1 cellular context compared by ENCODE assay signal in genomic region chr16:24539295-24539849, GRCh38.
TF ChIP-seq lines count a peak whose summit lies in the region.

TSS of gene RBBP6 (plus strand) at chr16:24539566. CDS start at chr16:24540627, 1,061 bp downstream.

TF ChIP-seq in HEK293, 187 proteins besides CTCF, POLR2A, EP300 and RAD21 (continued from another document):
- TF ChIP-seq ZNF768 (tag by site-specific recombination; IDR thresholded peaks at IDR 0.05) (no peak), ZNF341 (tag by site-specific recombination; IDR thresholded peaks at IDR 0.05; ENCODE audit: low read depth) (peak; percentile 60), ZNF292 (tag by site-specific recombination; IDR thresholded peaks at IDR 0.05; ENCODE audit: borderline replicate concordance, low read depth) (no peak), ZFHX2 (tag by site-specific recombination; conservative IDR thresholded peaks at IDR 0.05) (peak; percentile 73), ZSCAN18 (tag by site-specific recombination; IDR thresholded peaks at IDR 0.05) (no peak), ZNF530 (tag by site-specific recombination; IDR thresholded peaks at IDR 0.05; ENCODE audit: low read depth) (no peak), ZNF175 (tag by site-specific recombination; IDR thresholded peaks at IDR 0.05) (no peak), ZNF660 (tag by site-specific recombination; IDR thresholded peaks at IDR 0.05) (peak; percentile 74), ZNF2 (tag by site-specific recombination; IDR thresholded peaks at IDR 0.05) (peak; percentile 63; the same call in 1 of the 2 replicates), ZNF16 (tag by site-specific recombination; IDR thresholded peaks at IDR 0.05; ENCODE audit: low read depth) (no peak), ZNF558 (tag by site-specific recombination; IDR thresholded peaks at IDR 0.05) (no peak), ZNF324 (tag by site-specific recombination; IDR thresholded peaks at IDR 0.05) (no peak; the same call in 1 of the 2 replicates), ZNF548 (tag by site-specific recombination; IDR thresholded peaks at IDR 0.05) (no peak), ZNF488 (tag by site-specific recombination; IDR thresholded peaks at IDR 0.05) (no peak), ZNF280D (tag by site-specific recombination; IDR thresholded peaks at IDR 0.05) (no peak), ZNF571 (tag by site-specific recombination; IDR thresholded peaks at IDR 0.05) (no peak), ZNF18 (tag by site-specific recombination; IDR thresholded peaks at IDR 0.05) (no peak), ZBTB20 (tag by site-specific recombination; IDR thresholded peaks at IDR 0.05) (no peak; the same call in 1 of the 2 replicates), MEIS1 (CRISPR knock-in tag; IDR thresholded peaks at IDR 0.05; ENCODE audit: borderline replicate concordance) (no peak), ZNF335 (tag by site-specific recombination; conservative IDR thresholded peaks at IDR 0.05) (peak; percentile 85), ZNF157 (tag by site-specific recombination; IDR thresholded peaks at IDR 0.05) (no peak), SP2 (tag by site-specific recombination; IDR thresholded peaks at IDR 0.05) (peak; percentile 89), ZNF561 (tag by site-specific recombination; IDR thresholded peaks at IDR 0.05; ENCODE audit: borderline replicate concordance) (peak; percentile 64; the same call in 1 of the 2 replicates), KLF16 (tag by site-specific recombination; IDR thresholded peaks at IDR 0.05) (peak; percentile 71; the same call in 1 of the 2 replicates), ZNF366 (tag by site-specific recombination; conservative IDR thresholded peaks at IDR 0.05) (0 out of 2 replicates have a peak, but pooled peaks have one; percentile 20), KLF10 (tag by site-specific recombination; IDR thresholded peaks at IDR 0.05) (peak; percentile 97), ZSCAN16 (tag by site-specific recombination; IDR thresholded peaks at IDR 0.05) (no peak), ZNF394 (tag by site-specific recombination; IDR thresholded peaks at IDR 0.05; ENCODE audit: borderline replicate concordance) (peak; percentile 27; the same call in 1 of the 2 replicates), ZNF391 (tag by site-specific recombination; IDR thresholded peaks at IDR 0.05; ENCODE audit: borderline replicate concordance, low read depth) (no peak), ELK4 (IDR thresholded peaks at IDR 0.05; ENCODE audit: borderline replicate concordance, low read depth, low read length) (no peak), ZNF48 (tag by site-specific recombination; IDR thresholded peaks at IDR 0.05) (no peak), ZNF596 (tag by site-specific recombination; IDR thresholded peaks at IDR 0.05) (no peak), ZNF404 (tag by site-specific recombination; IDR thresholded peaks at IDR 0.05) (no peak), EGR2 (tag by site-specific recombination; IDR thresholded peaks at IDR 0.05; ENCODE audit: low read depth) (peak; percentile 56; the same call in 1 of the 2 replicates), ZNF501 (tag by site-specific recombination; IDR thresholded peaks at IDR 0.05) (peak; percentile 70), IKZF3 (tag by site-specific recombination; IDR thresholded peaks at IDR 0.05) (peak; percentile 45; the same call in 1 of the 2 replicates), TCF7L2 (IDR thresholded peaks at IDR 0.05; ENCODE audit: borderline replicate concordance, low read depth, low read length) (no peak), ATF2 (tag by site-specific recombination; IDR thresholded peaks at IDR 0.05; ENCODE audit: low read depth) (peak; percentile 85; the same call in 1 of the 2 replicates)
TF ChIP-seq in HEK293: peak in this region for 48.
